ENCODE assay signal across 8 cellular contexts in the genomic region with DNA sequence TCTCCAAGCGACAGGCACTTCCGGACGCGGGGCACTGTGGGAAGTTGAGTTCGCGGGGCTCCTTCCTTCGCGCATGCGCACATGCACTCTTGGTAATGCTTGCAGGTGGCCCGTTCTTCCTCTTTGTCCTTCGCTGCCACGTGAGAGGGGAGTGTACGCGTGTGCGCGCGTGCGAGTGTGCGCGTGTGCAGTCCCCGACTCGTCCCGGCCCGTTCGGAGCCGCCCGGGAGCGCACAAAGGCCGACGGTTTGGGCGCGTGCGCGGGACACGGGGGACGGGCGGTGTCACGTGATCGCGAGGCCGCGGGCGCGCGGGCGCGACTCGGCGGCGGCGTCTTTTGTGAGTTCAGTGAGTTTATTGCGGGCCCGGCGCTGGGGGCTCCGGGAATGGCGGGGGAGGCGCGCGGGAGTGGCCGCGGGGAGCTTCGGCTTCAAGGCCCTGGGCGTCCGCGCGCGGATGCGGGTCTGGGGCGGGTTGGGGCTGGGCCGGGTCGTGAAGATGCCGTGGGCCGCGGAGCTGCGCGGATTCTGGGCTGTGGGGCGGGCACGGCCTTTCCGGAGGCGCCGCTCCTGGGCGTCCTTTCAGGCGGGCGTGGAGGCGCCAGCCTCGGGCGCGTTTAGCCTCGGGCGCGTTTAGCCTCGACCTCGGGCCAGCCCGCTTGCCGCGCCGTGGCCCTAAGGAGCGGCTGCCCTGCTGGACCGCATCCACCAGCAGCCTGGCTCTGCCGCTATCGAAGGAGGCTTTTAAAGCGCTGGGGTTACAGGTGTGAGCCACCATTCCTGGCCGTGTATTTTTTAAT. TPM values are rescaled to one million over a fixed set of nuclear protein-coding genes. Genes with fewer than 3 reads are reported as not detected.
DNase-seq lines count a peak whose midpoint lies in the region; TF ChIP-seq lines count a peak whose summit lies in the region.

A gene (plus strand): TSS at position 303 of the 799 bp plus-strand sequence. CDS start 3,959 bp downstream, outside the sequence.

- peak within 1 kb of the TSS; percentile 66 for H2AFZ ChIP-seq in neuron (ENCODE audit: low read depth, low read length)

- CTCF ChIA-PET in activated naive CD4-positive, alpha-beta T cell treated with anti-CD3 and anti-CD28 coated beads for 36 hours (lab: Charles Lee), result interaction anchor here (1.0 to 1.2 kb wide), 2 partner anchors 21 to 144 kb away, joined by 3 to 4 read pairs; a partner anchor contains a TSS

- DNase-seq in GM03348 (ENCODE audit: low spot score), result peak; percentile 97
- peak; percentile 94 for DNase-seq in HFF-Myc (ENCODE audit: extremely low read depth, low read depth)
- DNase-seq in NAMALWA (ENCODE audit: low spot score), result peak; percentile 99
- DNase-seq in SK-N-DZ (ENCODE audit: low spot score), result peak; percentile 99
- peak; percentile 97 for DNase-seq in activated naive CD4-positive, alpha-beta T cell treated with anti-CD3 and anti-CD28 coated beads for 36 hours
- DNase-seq in foreskin melanocyte, result peak; percentile 97

- no peak for TF ChIP-seq CTCF in HFF-Myc (IDR thresholded peaks at IDR 0.05; ENCODE audit: low read depth, low read length, missing control alignments)

- intact Hi-C loops in activated naive CD4-positive, alpha-beta T cell treated with anti-CD3 and anti-CD28 coated beads for 36 hours (cut with micrococcal nuclease), result loop anchor here (1.0 kb wide), 7 partner anchors 43 to 269 kb away; a partner anchor contains a TSS

- H3K36me3 ChIP-seq in neuron (ENCODE audit: insufficient read depth, low read length) (peaks cover 32% of the 10 kb centered on the region), subcutaneous abdominal adipose tissue (ENCODE audit: control insufficient read depth in 5 of 5, insufficient read depth in 5 of 5, low read length in 5 of 5) (peaks cover 13 to 19% (median 14%) of the 10 kb centered on the region in 5 donors)

- H3K4me3 Mint-ChIP-seq in activated naive CD4-positive, alpha-beta T cell treated with anti-CD3 and anti-CD28 coated beads for 36 hours, result peak within 1 kb of the TSS; percentile 97

- H3K27ac ChIP-seq in subcutaneous abdominal adipose tissue (ENCODE audit: low read depth, low read length), result peak within 1 kb of the TSS; percentile 75

- H3K4me3 ChIP-seq in HFF-Myc (replicated peaks; ENCODE audit: low read depth, low read length) (peak within 1 kb of the TSS; percentile 66), neuron (ENCODE audit: low read length) (peak within 1 kb of the TSS; percentile 77), subcutaneous abdominal adipose tissue (ENCODE audit: low read depth in 1 of 5, low read length in 5 of 5) (peak within 1 kb of the TSS; percentile 63 to 81 (median 74))

- H3K9me3 ChIP-seq in neuron (ENCODE audit: low read length), result peaks cover 38% of the 10 kb centered on the region
- H3K9me3 ChIP-seq in subcutaneous abdominal adipose tissue (ENCODE audit: control insufficient read depth in 5 of 5, low read length in 5 of 5), result peaks cover 28 to 63% (median 49%) of the 10 kb centered on the region in 5 donors

- H3K4me1 Mint-ChIP-seq in activated naive CD4-positive, alpha-beta T cell treated with anti-CD3 and anti-CD28 coated beads for 36 hours (ENCODE audit: low read depth), result peaks cover 10% of the 10 kb centered on the region

- peak within 1 kb of the TSS; percentile 97 for H3K27ac Mint-ChIP-seq in activated naive CD4-positive, alpha-beta T cell treated with anti-CD3 and anti-CD28 coated beads for 36 hours

- H3K36me3 Mint-ChIP-seq in activated naive CD4-positive, alpha-beta T cell treated with anti-CD3 and anti-CD28 coated beads for 36 hours (ENCODE audit: low read depth), result peaks cover 45% of the 10 kb centered on the region

- H3K9ac ChIP-seq in subcutaneous abdominal adipose tissue (ENCODE audit: low read length in 5 of 5), result peak within 1 kb of the TSS in 4 of 5 donors; percentile 68 to 82 (median 76)

- H3K27me3 Mint-ChIP-seq in activated naive CD4-positive, alpha-beta T cell treated with anti-CD3 and anti-CD28 coated beads for 36 hours (ENCODE audit: low read depth), result no peaks in the 10 kb centered on the region

- peaks cover 53% of the 10 kb centered on the region for H3K9me3 Mint-ChIP-seq in activated naive CD4-positive, alpha-beta T cell treated with anti-CD3 and anti-CD28 coated beads for 36 hours

- H3K27me3 ChIP-seq in neuron (ENCODE audit: insufficient read depth, low read length), result no peaks in the 10 kb centered on the region
- H3K27me3 ChIP-seq in subcutaneous abdominal adipose tissue (ENCODE audit: control insufficient read depth in 5 of 5, insufficient read depth in 4 of 5, low read length in 5 of 5), result no peaks in the 10 kb centered on the region

- H3K4me1 ChIP-seq in neuron (ENCODE audit: insufficient read depth, low read length), result no peaks in the 10 kb centered on the region
- H3K4me1 ChIP-seq in subcutaneous abdominal adipose tissue (ENCODE audit: control insufficient read depth in 5 of 5, insufficient read depth in 5 of 5, low read length in 5 of 5), result peaks cover 0 to 14% (median 8%) of the 10 kb centered on the region in 5 donors

RNA-seq across cellular contexts. Expression of the gene that starts here (rescaled TPM):
- polyA plus RNA-seq in SK-N-DZ (2014; cell fraction: cytosol; rRNA removed), result 61.7 and 67.4 TPM in 2 replicates
- 121 and 140 TPM in 2 replicates for polyA plus RNA-seq in SK-N-DZ (2014; cell fraction: nucleus; rRNA removed)
- total RNA-seq in activated naive CD4-positive, alpha-beta T cell treated with anti-CD3 and anti-CD28 coated beads for 36 hours, result 10 to 100 TPM; 11.0 to 12.9 TPM

Comparison
In these comparisons a context has a peak if more than half of its experiments do, and no peak if none do; other contexts are left out.
1. Peak in every context shown above with its lines: DNase-seq, H3K4me3 ChIP-seq and H3K27ac ChIP-seq.